In genomic region chr3:159322322-159322939, GRCh38 we compare ENCODE assay signal across 8 cellular contexts.
A peak's percentile ranks its signal among the peaks of the same experiment; 100 is the strongest.
DNase-seq lines count a peak whose midpoint lies in the region; ATAC-seq and TF ChIP-seq lines count a peak whose summit lies in the region.

No MANE protein-coding gene starts in this region.

- BruUV-seq in A673 (replicated peaks; lab: Mats Ljungman, UMichigan) = no TSS peak

- peak; percentile 92 for ATAC-seq in HG02885 (IDR thresholded peaks at IDR 0.05; ENCODE audit: poor library complexity, unreplicated experiment)

- H3K36me3 ChIP-seq in A673 (ENCODE audit: insufficient read depth, low read length, poor library complexity, severe bottlenecking) (no peaks in the 10 kb centered on the region), SJSA1 (no peaks in the 10 kb centered on the region)

- H3K27me3 ChIP-seq in A673 (replicated peaks; ENCODE audit: insufficient read depth, low read depth, low read length, poor library complexity) (no peaks in the 10 kb centered on the region), SJSA1 (replicated peaks) (no peaks in the 10 kb centered on the region; the same call in 1 of the 2 replicates)

- CTCF ChIA-PET in A673 (lab: Charles Lee) = interaction anchor here (0.5 to 1.4 kb wide), 2 partner anchors 482 to 562 kb away, joined by 3 to 5 read pairs; no protein-coding TSS in a partner anchor

- H3K4me1 ChIP-seq in A673 (ENCODE audit: insufficient read depth, low read length, poor library complexity, severe bottlenecking) (no peaks in the 10 kb centered on the region), SJSA1 (replicated peaks) (no peaks in the 10 kb centered on the region)

- POLR2A ChIA-PET in A673 (lab: Charles Lee; ENCODE audit: low non-redundant PET) = no interaction called here

- peak; percentile 54 for DNase-seq in A673 (ENCODE audit: low spot score)
- DNase-seq in SJSA1 (ENCODE audit: low read depth in 1 of 2, low spot score in 2 of 2) = peak; percentile 27 to 50
- DNase-seq in foreskin melanocyte = peak; percentile 15
- peak; percentile 6 to 19 for DNase-seq in stimulated activated CD4-positive, alpha-beta T cell treated with anti-CD3 and anti-CD28 coated beads, Interleukin-2, amount 100 ng/mL, for 48 hours
- no peak for DNase-seq in glomerular visceral epithelial cell (ENCODE audit: extremely low spot score)
- no peak for DNase-seq in activated gamma-delta T cell treated with Interleukin-2 at 50 U/mL for 16 hours

- TF ChIP-seq CTCF in A673 (conservative IDR thresholded peaks at IDR 0.05; ENCODE audit: low read depth, low read length) (peak; percentile 96), GM12872 (IDR thresholded peaks at IDR 0.05; ENCODE audit: insufficient read depth, low read depth, low read length) (peak; percentile 88)

- H3K9me3 ChIP-seq in A673 (ENCODE audit: low read depth, low read length, poor library complexity, severe bottlenecking) (no peaks in the 10 kb centered on the region), SJSA1 (replicated peaks) (no peaks in the 10 kb centered on the region)

- intact Hi-C loops in A673 (cut with micrococcal nuclease; ENCODE audit: unreplicated experiment) = loop anchor here (1.0 kb wide), 1 partner anchor 483 kb away; no protein-coding TSS in a partner anchor

- no peak overlapping the region for H3K27ac ChIP-seq in A673 (ENCODE audit: low read depth, low read length, poor library complexity, severe bottlenecking)
- no peak overlapping the region for H3K27ac ChIP-seq in SJSA1

- H3K4me3 ChIP-seq in A673 (ENCODE audit: low read depth, low read length, poor library complexity, severe bottlenecking) = no peak overlapping the region
- no peak overlapping the region for H3K4me3 ChIP-seq in SJSA1

Comparison
In these comparisons a context has a peak if more than half of its experiments do, and no peak if none do; other contexts are left out.
1. DNase-seq: peak in A673 (single experiment), SJSA1 (2 of 2), foreskin melanocyte (single experiment) and stimulated activated CD4-positive, alpha-beta T cell treated with anti-CD3 and anti-CD28 coated beads, Interleukin-2, amount 100 ng/mL, for 48 hours (2 of 2); none in glomerular visceral epithelial cell (single experiment) and activated gamma-delta T cell treated with Interleukin-2 at 50 U/mL for 16 hours (single experiment).